Comparison of ENCODE assay signal across 17 cellular contexts in genomic region chr15:44315164-44315563, GRCh38.
"Had no signal": no experiment of that assay in that cellular context is flagged by ENCODE, and none has a peak within 500 bp of the region (broad histone marks: within the 10 kb centered on the region; RNA-seq: fewer than 3 reads in every experiment).

No MANE protein-coding gene starts in this region.

- H3K27ac ChIP-seq: brain microvascular endothelial cell, WERI-Rb-1 had no signal

- H3K9me3 Mint-ChIP-seq: immature natural killer cell, nephron had no signal

- H3K27me3 ChIP-seq: brain microvascular endothelial cell had no signal

- H3K27ac Mint-ChIP-seq: activated CD8-positive, alpha-beta T cell treated with anti-CD3 and anti-CD28 coated beads, Interleukin-2, amount 10 ng/mL, durations not matched to agents 7 days and 5 days; nephron had no signal

- ATAC-seq: activated CD8-positive, alpha-beta T cell treated with anti-CD3 and anti-CD28 coated beads, Interleukin-2, amount 10 ng/mL, durations not matched to agents 7 days and 5 days; left cardiac atrium had no signal

- H3K4me3 Mint-ChIP-seq: activated CD8-positive, alpha-beta T cell treated with anti-CD3 and anti-CD28 coated beads, Interleukin-2, amount 10 ng/mL, durations not matched to agents 7 days and 5 days; immature natural killer cell; nephron had no signal

- H3K4me1 Mint-ChIP-seq: nephron had no signal

- DNase-seq: activated CD4-positive, alpha-beta T cell treated with anti-CD3 and anti-CD28 coated beads for 48 hours; activated CD8-positive, alpha-beta memory T cell treated with anti-CD3 and anti-CD28 coated beads, Interleukin-2, amount 50 U/mL, for 48 hours; activated CD8-positive, alpha-beta T cell treated with anti-CD3 and anti-CD28 coated beads, Interleukin-2, amount 10 ng/mL, durations not matched to agents 7 days and 5 days; activated naive CD4-positive, alpha-beta T cell treated with Interleukin-2 at 50 U/mL for 16 hours; amygdala; brain microvascular endothelial cell; cerebellar nuclear complex; dermis blood vessel endothelial cell; erythroblast; glutamatergic neuron; immature natural killer cell; left cardiac atrium; stimulated activated CD4-positive, alpha-beta T cell treated with anti-CD3 and anti-CD28 coated beads, Interleukin-15, amount 100 ng/mL, for 24 hours; stimulated activated CD4-positive, alpha-beta T cell treated with anti-CD3 and anti-CD28 coated beads, Interleukin-4, amount 100 ng/mL, for 24 hours; T-helper 9 cell; WERI-Rb-1 had no signal

- H3K36me3 ChIP-seq: brain microvascular endothelial cell, WERI-Rb-1 had no signal
